Comparison of ENCODE assay signal across 8 cellular contexts in the genomic region with DNA sequence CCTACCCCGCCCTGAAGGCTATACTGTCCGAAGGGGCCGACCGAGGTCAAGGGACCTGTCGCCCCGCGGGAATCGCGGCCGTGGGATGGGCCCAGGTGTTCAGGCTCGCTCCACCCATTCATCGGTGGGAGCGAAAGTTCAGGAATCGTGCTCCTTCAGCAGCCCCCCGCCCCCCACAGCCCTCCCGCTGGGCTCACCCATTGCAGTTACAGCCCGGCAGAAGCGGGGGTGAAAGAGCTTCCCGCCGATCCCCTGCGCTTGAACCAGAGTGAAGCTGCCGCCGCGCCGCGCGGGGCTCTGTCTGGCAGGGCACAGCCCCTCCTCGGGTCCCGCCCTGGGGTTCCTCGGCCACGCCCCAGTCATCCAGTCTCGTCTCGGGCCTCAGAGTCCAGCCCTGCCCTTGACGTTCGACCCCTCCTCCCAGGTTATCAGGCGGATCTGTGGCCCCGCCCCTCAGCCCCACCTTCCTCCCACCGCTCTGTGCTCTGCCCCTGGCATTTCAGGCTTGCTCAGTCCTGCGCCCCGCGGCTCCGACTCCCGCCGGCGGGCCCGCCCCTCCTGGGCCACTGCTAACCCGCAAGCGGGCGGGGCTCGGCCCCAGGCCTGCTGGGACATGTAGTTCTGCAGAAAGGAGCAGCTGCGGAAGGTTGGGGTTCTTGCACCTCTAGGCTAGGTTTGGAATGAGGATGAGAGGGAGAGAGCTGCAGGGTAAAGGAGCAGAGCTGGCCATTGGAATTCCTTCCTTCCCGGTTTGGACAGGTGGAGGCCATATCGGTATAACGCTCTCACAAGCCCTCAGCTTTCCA. TPM values are rescaled to one million over a fixed set of nuclear protein-coding genes. Genes with fewer than 3 reads are reported as not detected.
DNase-seq lines count a peak whose midpoint lies in the region; ATAC-seq and TF ChIP-seq lines count a peak whose summit lies in the region.

A gene (minus strand): TSS at position 303 of the 806 bp plus-strand sequence. CDS start 3,955 bp downstream, outside the sequence.

- H3K4me3 ChIP-seq in OCI-LY7 (ENCODE audit: low read depth, low read length, poor library complexity, severe bottlenecking) (peak within 1 kb of the TSS; percentile 76), mucosa of rectum (ENCODE audit: low read length in 2 of 2) (peak within 1 kb of the TSS; percentile 94 to 95)

- intact Hi-C loops in OCI-LY7 (cut with micrococcal nuclease; ENCODE audit: unreplicated experiment), result no loop called here

- CTCF ChIA-PET in OCI-LY7 (lab: Charles Lee; ENCODE audit: unreplicated experiment), result interaction anchor here (0.6 kb wide), 2 partner anchors 27 to 263 kb away, joined by 3 to 4 read pairs; no protein-coding TSS in a partner anchor

- BruUV-seq in OCI-LY7 (replicated peaks; lab: Mats Ljungman, UMichigan), result no TSS peak

- H3K9me3 ChIP-seq in OCI-LY7 (ENCODE audit: low read length) (no peaks in the 10 kb centered on the region), mucosa of rectum (ENCODE audit: control insufficient read depth in 2 of 2, low read length in 2 of 2) (no peaks in the 10 kb centered on the region)

- peak within 1 kb of the TSS; percentile 94 for H3K9ac ChIP-seq in mucosa of rectum (ENCODE audit: low read depth in 1 of 2, low read length in 2 of 2)

- H3K27me3 ChIP-seq in mucosa of rectum (ENCODE audit: control insufficient read depth in 2 of 2, insufficient read depth in 2 of 2, low read length in 2 of 2), result no peaks in the 10 kb centered on the region

- no peak within 1 kb of the TSS for H3K27ac ChIP-seq in OCI-LY7 (ENCODE audit: low read depth, low read length, poor library complexity, severe bottlenecking)
- peak within 1 kb of the TSS; percentile 94 to 98 for H3K27ac ChIP-seq in mucosa of rectum (ENCODE audit: low read depth in 2 of 2, low read length in 2 of 2)

- peak; percentile 80 for ATAC-seq in GM21526 (IDR thresholded peaks at IDR 0.05; ENCODE audit: low FRiP score, unreplicated experiment)

- H2AFZ ChIP-seq in OCI-LY7 (ENCODE audit: low read length), result peak within 1 kb of the TSS; percentile 73

- no peak for TF ChIP-seq POLR2A in erythroblast (IDR thresholded peaks at IDR 0.05; ENCODE audit: low read length)

- TF ChIP-seq CTCF in OCI-LY7 (conservative IDR thresholded peaks at IDR 0.05; ENCODE audit: low read length), result no peak

- H3K4me2 ChIP-seq in OCI-LY7 (ENCODE audit: low read length), result peak within 1 kb of the TSS; percentile 86

- H3K36me3 ChIP-seq in OCI-LY7 (ENCODE audit: insufficient read depth, low read length) (no peaks in the 10 kb centered on the region; the same call in 1 of the 2 replicates), mucosa of rectum (ENCODE audit: control insufficient read depth in 2 of 2, insufficient read depth in 2 of 2, low read length in 2 of 2) (peaks cover 6 to 9% of the 10 kb centered on the region in 2 donors)

- H3K4me1 ChIP-seq in OCI-LY7 (ENCODE audit: insufficient read depth, low read length, poor library complexity, severe bottlenecking) (peaks cover 42% of the 10 kb centered on the region), mucosa of rectum (ENCODE audit: control insufficient read depth in 2 of 2, insufficient read depth in 2 of 2, low read length in 2 of 2) (peaks cover 37 to 43% of the 10 kb centered on the region in 2 donors)

- H3K9me2 ChIP-seq in OCI-LY7 (ENCODE audit: insufficient read depth, low read length), result no peaks in the 10 kb centered on the region

- H3K79me2 ChIP-seq in OCI-LY7 (ENCODE audit: insufficient read depth, low read depth, low read length), result no peaks in the 10 kb centered on the region

- POLR2A ChIA-PET in OCI-LY7 (lab: Charles Lee), result interaction anchor here (0.6 to 1.2 kb wide), 3 partner anchors 17 to 245 kb away, joined by 3 to 8 read pairs (median 7); no protein-coding TSS in a partner anchor

- DNase-seq in DMS 273 treated with DMSO at 0.1 percent for 48 hours (lab: John Stamatoyannopoulos, UW) (peak; percentile 90), HuH-7 (ENCODE audit: low spot score) (peak; percentile 93), OCI-LY7 (ENCODE audit: low spot score) (peak; percentile 96), activated T-cell treated with anti-CD3 and anti-CD28 coated beads for 4 hours (peak; percentile 91), erythroblast (lab: John Stamatoyannopoulos, UW) (peak; percentile 92)
- DNase-seq in stimulated activated CD8-positive, alpha-beta memory T cell treated with anti-CD3 and anti-CD28 coated beads, Interleukin-4, amount 100 ng/mL, for 48 hours, result peak; percentile 98

- no peaks in the 10 kb centered on the region for H4K20me1 ChIP-seq in OCI-LY7 (ENCODE audit: insufficient read depth, low read length)

RNA-seq across cellular contexts. Expression of the gene that starts here (rescaled TPM):
- total RNA-seq in OCI-LY7 (2014; rRNA removed; shearing (Covaris generic)), result 0.98 and 1.0 TPM in 2 replicates
- total RNA-seq in OCI-LY7 (2022), result 3.9 and 4.0 TPM in 2 replicates
